8 cellular contexts compared by ENCODE assay signal in genomic region chr14:94598816-94599655, GRCh38. TPM values are rescaled to one million over a fixed set of nuclear protein-coding genes. Genes with fewer than 3 reads are reported as not detected.
DNase-seq lines count a peak whose midpoint lies in the region; ATAC-seq, FAIRE-seq and TF ChIP-seq lines count a peak whose summit lies in the region.

No MANE protein-coding gene starts in this region.

- H3K36me3 ChIP-seq in kidney (ENCODE audit: control insufficient read depth in 1 of 2, insufficient read depth in 2 of 2, low read length in 2 of 2), result no peaks in the 10 kb centered on the region

- H3K4me3 ChIP-seq in kidney (ENCODE audit: low read length in 2 of 2), result peak overlapping the region in 1 of 2 donors; percentile 53

- no peaks in the 10 kb centered on the region for H3K9me3 ChIP-seq in kidney (ENCODE audit: control insufficient read depth in 1 of 2, low read length in 2 of 2)

- TF ChIP-seq CTCF in brain (conservative IDR thresholded peaks at IDR 0.05) (no peak), kidney (IDR thresholded peaks at IDR 0.05; ENCODE audit: borderline replicate concordance, extremely low read depth, insufficient read depth) (peak; percentile 8)

- H3K27me3 Mint-ChIP-seq in brain, result peaks cover 6% of the 10 kb centered on the region

- H3K4me1 Mint-ChIP-seq in brain, result peaks cover 48% of the 10 kb centered on the region

- peak overlapping the region; percentile 68 to 92 for H3K27ac ChIP-seq in kidney (ENCODE audit: low read depth in 2 of 2, low read length in 2 of 2)

- no peaks in the 10 kb centered on the region for H3K36me3 Mint-ChIP-seq in brain

- peaks cover 9 to 23% of the 10 kb centered on the region in 2 donors for H3K4me1 ChIP-seq in kidney (ENCODE audit: control insufficient read depth in 1 of 2, insufficient read depth in 1 of 2, low read depth in 1 of 2, low read length in 2 of 2)

- peak; percentile 38 for FAIRE-seq in HTR-8/SVneo (lab: Jason Lieb, UNC)
- no peak for FAIRE-seq in kidney (lab: Jason Lieb, UNC)

- H3K9me3 Mint-ChIP-seq in brain, result no peaks in the 10 kb centered on the region

- ATAC-seq in GM18517 (IDR thresholded peaks at IDR 0.05; ENCODE audit: unreplicated experiment) (no peak), HG03175 (IDR thresholded peaks at IDR 0.05; ENCODE audit: unreplicated experiment) (no peak), HG03139 (IDR thresholded peaks at IDR 0.05; ENCODE audit: unreplicated experiment) (no peak), HG03354 (IDR thresholded peaks at IDR 0.05; ENCODE audit: poor library complexity, severe bottlenecking, unreplicated experiment) (no peak)

- H3K27ac Mint-ChIP-seq in brain, result peak overlapping the region; percentile 75 to 97 (median 85)

- H3K9ac ChIP-seq in kidney (ENCODE audit: low read length in 2 of 2), result no peak overlapping the region

- peak overlapping the region in 2 of 5 experiments; percentile 23 to 42 for H3K4me3 Mint-ChIP-seq in brain

- peak; percentile 83 for DNase-seq in HTR-8/SVneo (ENCODE audit: insufficient read length, low spot score)
- DNase-seq in kidney, result peak; percentile 95
- peak; percentile 91 for DNase-seq in superior temporal gyrus (ENCODE audit: extremely low spot score)

- intact Hi-C loops in kidney (cut with DNase I), result no loop called here

RNA-seq across cellular contexts. Expression of gene SERPINA3, which starts 13.2 kb away (rescaled TPM):
- 97.5 TPM for polyA plus RNA-seq in brain (ENCODE audit: insufficient read depth, low read depth, low replicate concordance)
- 1,762 TPM for total RNA-seq in kidney
- polyA plus RNA-seq in kidney (ENCODE audit: insufficient read depth, low read depth, low replicate concordance), result 786 TPM

RNA-seq across cellular contexts. Expression of gene SERPINA5, which starts 17.8 kb away (rescaled TPM):
- polyA plus RNA-seq in brain (ENCODE audit: insufficient read depth, low read depth, low replicate concordance) (2.3 TPM), kidney (ENCODE audit: insufficient read depth, low read depth, low replicate concordance) (522 TPM)
- 85.1 TPM for total RNA-seq in kidney

RNA-seq across cellular contexts. Expression of gene SERPINA4, which starts 37.8 kb away (rescaled TPM):
- not detected for polyA plus RNA-seq in brain (ENCODE audit: insufficient read depth, low read depth, low replicate concordance)
- 6.1 TPM for total RNA-seq in kidney
- 28.3 TPM for polyA plus RNA-seq in kidney (ENCODE audit: insufficient read depth, low read depth, low replicate concordance)

Comparison
In these comparisons a context has a peak if more than half of its experiments do, and no peak if none do; other contexts are left out.
1. RNA of gene SERPINA5, which starts 17.8 kb away (polyA plus RNA-seq): 522 TPM in kidney (single experiment); 2.3 TPM in brain (single experiment); every median in the first group is over 100 times any median in the second.
2. RNA of gene SERPINA4, which starts 37.8 kb away (polyA plus RNA-seq): 28.3 TPM in kidney (single experiment); not detected in brain (single experiment); every median in the first group is over 10 times any median in the second.
3. Peak in every context shown above with its lines, with median percentiles within 50 percentile points of each other: DNase-seq.